ENCODE assay signal across 11 cellular contexts in the genomic region with DNA sequence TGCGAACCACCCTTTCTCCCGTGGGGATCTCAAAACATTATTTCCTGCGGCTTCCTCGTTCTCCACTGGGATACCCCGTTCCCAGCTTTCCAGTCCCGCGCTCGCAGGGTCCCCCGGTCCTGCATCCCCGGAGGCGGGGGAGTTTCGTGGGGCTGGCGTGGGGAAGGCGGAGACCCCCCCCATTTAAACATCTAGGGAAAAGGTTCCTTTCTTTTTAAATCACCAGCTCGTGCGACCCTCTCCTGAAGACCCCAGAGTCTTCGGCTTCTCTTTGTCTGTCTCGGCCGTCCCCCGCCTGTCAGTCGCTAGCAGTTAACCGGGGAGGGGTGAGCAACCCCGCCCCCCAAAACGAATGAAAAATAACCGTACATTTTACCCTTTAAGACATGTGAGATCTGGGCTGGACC. TPM values are rescaled to one million over a fixed set of nuclear protein-coding genes. Genes with fewer than 3 reads are reported as not detected.
DNase-seq lines count a peak whose midpoint lies in the region; ATAC-seq lines count a peak whose summit lies in the region.
"Had no signal": no experiment of that assay in that cellular context is flagged by ENCODE, and none has a peak within 500 bp of the region (broad histone marks: within the 10 kb centered on the region; RNA-seq: fewer than 3 reads in every experiment).

No MANE protein-coding gene starts in this region.

- peaks cover 37% of the 10 kb centered on the region for H3K4me1 Mint-ChIP-seq in stimulated activated naive CD8-positive, alpha-beta T cell treated with anti-CD3 and anti-CD28 coated beads, Interleukin-15, Interleukin-2, amounts not matched to agents 100 ng/mL and 50 ng/mL, for 24 hours (ENCODE audit: low read depth)
- peaks cover 30% of the 10 kb centered on the region for H3K4me1 Mint-ChIP-seq in activated CD8-positive, alpha-beta T cell treated with anti-CD3 and anti-CD28 coated beads, Interleukin-2, amount 10 ng/mL, durations not matched to agents 7 days and 5 days (ENCODE audit: low read depth)

- H3K4me1 ChIP-seq in iPS-20b (ENCODE audit: insufficient read depth, low read length): peaks cover 24% of the 10 kb centered on the region; the same call in 1 of the 2 replicates

- H3K4me3 ChIP-seq in iPS-20b (ENCODE audit: low read length): peak overlapping the region; percentile 90

- POLR2A ChIA-PET in activated CD8-positive, alpha-beta T cell treated with anti-CD3 and anti-CD28 coated beads, Interleukin-2, amount 10 ng/mL, durations not matched to agents 7 days and 5 days (lab: Charles Lee): no interaction called here

- H3K27me3 ChIP-seq in iPS-20b (ENCODE audit: insufficient read depth, low read length): no peaks in the 10 kb centered on the region

- no peak for ATAC-seq in stimulated activated naive CD8-positive, alpha-beta T cell treated with anti-CD3 and anti-CD28 coated beads, Interleukin-15, Interleukin-2, amounts not matched to agents 100 U/mL and 50 U/mL, for 24 hours
- ATAC-seq in activated CD8-positive, alpha-beta T cell treated with anti-CD3 and anti-CD28 coated beads, Interleukin-2, amount 10 ng/mL, durations not matched to agents 7 days and 5 days: no peak
- no peak for ATAC-seq in HG03521 (IDR thresholded peaks at IDR 0.05; ENCODE audit: unreplicated experiment)

- H3K27ac Mint-ChIP-seq in stimulated activated naive CD8-positive, alpha-beta T cell treated with anti-CD3 and anti-CD28 coated beads, Interleukin-15, Interleukin-2, amounts not matched to agents 100 ng/mL and 50 ng/mL, for 24 hours: no peak overlapping the region
- peak overlapping the region; percentile 61 for H3K27ac Mint-ChIP-seq in activated CD8-positive, alpha-beta T cell treated with anti-CD3 and anti-CD28 coated beads, Interleukin-2, amount 10 ng/mL, durations not matched to agents 7 days and 5 days

- no peaks in the 10 kb centered on the region for H3K9me3 Mint-ChIP-seq in stimulated activated naive CD8-positive, alpha-beta T cell treated with anti-CD3 and anti-CD28 coated beads, Interleukin-15, Interleukin-2, amounts not matched to agents 100 ng/mL and 50 ng/mL, for 24 hours
- no peaks in the 10 kb centered on the region for H3K9me3 Mint-ChIP-seq in activated CD8-positive, alpha-beta T cell treated with anti-CD3 and anti-CD28 coated beads, Interleukin-2, amount 10 ng/mL, durations not matched to agents 7 days and 5 days (ENCODE audit: insufficient read depth)

- no peaks in the 10 kb centered on the region for H3K36me3 Mint-ChIP-seq in stimulated activated naive CD8-positive, alpha-beta T cell treated with anti-CD3 and anti-CD28 coated beads, Interleukin-15, Interleukin-2, amounts not matched to agents 100 ng/mL and 50 ng/mL, for 24 hours (ENCODE audit: low read depth)
- no peaks in the 10 kb centered on the region for H3K36me3 Mint-ChIP-seq in activated CD8-positive, alpha-beta T cell treated with anti-CD3 and anti-CD28 coated beads, Interleukin-2, amount 10 ng/mL, durations not matched to agents 7 days and 5 days (ENCODE audit: low read depth)

- peak overlapping the region; percentile 100 for H3K9ac ChIP-seq in iPS-20b (ENCODE audit: low read depth, low read length)

- H3K4me3 Mint-ChIP-seq in stimulated activated naive CD8-positive, alpha-beta T cell treated with anti-CD3 and anti-CD28 coated beads, Interleukin-15, Interleukin-2, amounts not matched to agents 100 ng/mL and 50 ng/mL, for 24 hours: peak overlapping the region; percentile 69
- H3K4me3 Mint-ChIP-seq in activated CD8-positive, alpha-beta T cell treated with anti-CD3 and anti-CD28 coated beads, Interleukin-2, amount 10 ng/mL, durations not matched to agents 7 days and 5 days: peak overlapping the region; percentile 48

- peaks cover 24% of the 10 kb centered on the region for H3K36me3 ChIP-seq in iPS-20b (ENCODE audit: insufficient read depth, low read depth, low read length)
- H3K36me3 ChIP-seq: ascending aorta, transverse colon had no signal

- peak overlapping the region; percentile 78 for H3K27ac ChIP-seq in iPS-20b (ENCODE audit: low read length)
- H3K27ac ChIP-seq: ascending aorta, transverse colon had no signal

- CTCF ChIA-PET in activated CD8-positive, alpha-beta T cell treated with anti-CD3 and anti-CD28 coated beads, Interleukin-2, amount 10 ng/mL, durations not matched to agents 7 days and 5 days (lab: Charles Lee): no interaction called here

- H3K9me3 ChIP-seq in iPS-20b (ENCODE audit: insufficient read depth, low read depth, low read length): no peaks in the 10 kb centered on the region
- H3K9me3 ChIP-seq: ascending aorta, transverse colon had no signal

- H3K27me3 Mint-ChIP-seq in stimulated activated naive CD8-positive, alpha-beta T cell treated with anti-CD3 and anti-CD28 coated beads, Interleukin-15, Interleukin-2, amounts not matched to agents 100 ng/mL and 50 ng/mL, for 24 hours: peaks cover 93% of the 10 kb centered on the region
- H3K27me3 Mint-ChIP-seq in activated CD8-positive, alpha-beta T cell treated with anti-CD3 and anti-CD28 coated beads, Interleukin-2, amount 10 ng/mL, durations not matched to agents 7 days and 5 days (ENCODE audit: low read depth): peaks cover 76% of the 10 kb centered on the region

- no peak for DNase-seq in stimulated activated naive CD8-positive, alpha-beta T cell treated with anti-CD3 and anti-CD28 coated beads, Interleukin-15, Interleukin-2, amounts not matched to agents 100 U/mL and 50 U/mL, for 24 hours
- DNase-seq in activated CD8-positive, alpha-beta T cell treated with anti-CD3 and anti-CD28 coated beads, Interleukin-2, amount 10 ng/mL, durations not matched to agents 7 days and 5 days: no peak
- no peak for DNase-seq in HT-29 (ENCODE audit: low spot score)
- no peak for DNase-seq in kidney glomerular epithelial cell (lab: John Stamatoyannopoulos, UW)
- DNase-seq in NCI-H1048 (lab: John Stamatoyannopoulos, UW): no peak
- DNase-seq: DMS79 treated with DMSO at 0.1 percent for 48 hours, transverse colon had no signal

RNA-seq across cellular contexts. Expression of gene IGF2BP1, which starts 0.5 kb away (rescaled TPM):
- total RNA-seq in activated CD8-positive, alpha-beta T cell treated with anti-CD3 and anti-CD28 coated beads, Interleukin-2, amount 10 ng/mL, durations not matched to agents 7 days and 5 days: not detected
- not detected in 2 replicates for total RNA-seq in HT-29 (2014; rRNA removed; shearing (Covaris generic))
- total RNA-seq: ascending aorta had no signal

RNA-seq across cellular contexts. Expression of gene GIP, which starts 28.3 kb away (rescaled TPM):
- total RNA-seq in activated CD8-positive, alpha-beta T cell treated with anti-CD3 and anti-CD28 coated beads, Interleukin-2, amount 10 ng/mL, durations not matched to agents 7 days and 5 days: not detected
- not detected in 2 replicates for total RNA-seq in HT-29 (2014; rRNA removed; shearing (Covaris generic))
- total RNA-seq: ascending aorta, transverse colon had no signal

RNA-seq across cellular contexts. Expression of gene SNF8, which starts 52.1 kb away (rescaled TPM):
- 100 to 1,000 TPM; 124 to 125 TPM for total RNA-seq in activated CD8-positive, alpha-beta T cell treated with anti-CD3 and anti-CD28 coated beads, Interleukin-2, amount 10 ng/mL, durations not matched to agents 7 days and 5 days
- total RNA-seq in HT-29 (2014; rRNA removed; shearing (Covaris generic)): 93.9 and 141 TPM in 2 replicates
